Comparison of ENCODE assay signal across 16 cellular contexts in the genomic region with DNA sequence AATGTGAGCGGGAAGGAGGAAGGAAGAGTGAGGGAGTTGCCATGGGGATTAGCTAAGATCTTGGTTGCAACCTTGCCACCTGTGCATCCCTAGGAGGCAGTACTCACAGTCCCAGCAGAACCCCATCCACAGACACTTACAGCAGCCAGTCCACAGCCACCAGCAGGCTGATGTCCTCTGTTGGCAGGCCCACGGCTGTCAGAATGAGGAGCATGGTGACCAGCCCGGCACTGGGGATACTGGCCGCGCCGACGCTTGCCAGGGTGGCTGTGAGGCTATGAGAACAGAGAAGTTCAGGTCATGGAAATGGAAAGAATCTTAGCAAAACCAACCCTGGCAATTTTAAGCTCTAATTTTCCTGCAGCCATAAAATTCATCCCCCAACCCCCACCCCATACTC.
A peak's percentile ranks its signal among the peaks of the same experiment; 100 is the strongest.
DNase-seq lines count a peak whose midpoint lies in the region; ATAC-seq and TF ChIP-seq lines count a peak whose summit lies in the region.
"Had no signal": no experiment of that assay in that cellular context is flagged by ENCODE, and none has a peak within 500 bp of the region (broad histone marks: within the 10 kb centered on the region; RNA-seq: fewer than 3 reads in every experiment).

No MANE protein-coding gene starts in this region.

- H3K27me3 Mint-ChIP-seq in dendritic cell treated with granulocyte-macrophage colony-stimulating factor and Interleukin-4, amounts not matched to agents 40 ng/mL and 50 ng/mL, for 4 days: no peaks in the 10 kb centered on the region
- H3K27me3 Mint-ChIP-seq: CD8-positive, alpha-beta memory T cell had no signal

- H3K4me3 ChIP-seq in ascending aorta: no peak overlapping the region
- H3K4me3 ChIP-seq in sigmoid colon: no peak overlapping the region
- H3K4me3 ChIP-seq in thyroid gland (replicated peaks in 1 of 3): no peak overlapping the region
- H3K4me3 ChIP-seq: MG63 had no signal

- TF ChIP-seq POLR2A in sigmoid colon (IDR thresholded peaks at IDR 0.05): no peak
- no peak for TF ChIP-seq POLR2A in thyroid gland (IDR thresholded peaks at IDR 0.05)

- no peak for TF ChIP-seq CTCF in ascending aorta (IDR thresholded peaks at IDR 0.05)
- TF ChIP-seq CTCF in sigmoid colon (IDR thresholded peaks at IDR 0.05): no peak
- no peak for TF ChIP-seq CTCF in thyroid gland (IDR thresholded peaks at IDR 0.05)

- H3K9me3 ChIP-seq in ascending aorta (no peaks in the 10 kb centered on the region), sigmoid colon (no peaks in the 10 kb centered on the region), thyroid gland (no peaks in the 10 kb centered on the region)
- H3K9me3 ChIP-seq: MG63 had no signal

- H3K27me3 ChIP-seq in ascending aorta (no peaks in the 10 kb centered on the region), sigmoid colon (no peaks in the 10 kb centered on the region), thyroid gland (no peaks in the 10 kb centered on the region)
- H3K27me3 ChIP-seq: MG63 had no signal

- intact Hi-C loops in ascending aorta (cut with DNase I) (loop anchor here (5.0 kb wide), 1 partner anchor 82 kb away; no protein-coding TSS in a partner anchor), sigmoid colon (cut with DNase I) (no loop called here), thyroid gland (cut with DNase I) (no loop called here)
- intact Hi-C loops in dendritic cell treated with granulocyte-macrophage colony-stimulating factor and Interleukin-4, amounts not matched to agents 40 ng/mL and 50 ng/mL, for 4 days (cut with micrococcal nuclease): no loop called here

- 94 to 96% methylated on average over 7 of the region's 7 CpGs for WGBS in sigmoid colon, 2 donors
- 92 to 97% methylated on average over 7 of the region's 7 CpGs for WGBS in thyroid gland, 2 donors

- no peaks in the 10 kb centered on the region for H3K9me3 Mint-ChIP-seq in dendritic cell treated with granulocyte-macrophage colony-stimulating factor and Interleukin-4, amounts not matched to agents 40 ng/mL and 50 ng/mL, for 4 days
- H3K9me3 Mint-ChIP-seq: CD8-positive, alpha-beta memory T cell; HFFc6 had no signal

- H3K27ac Mint-ChIP-seq in dendritic cell treated with granulocyte-macrophage colony-stimulating factor and Interleukin-4, amounts not matched to agents 40 ng/mL and 50 ng/mL, for 4 days: peak overlapping the region; percentile 49
- H3K27ac Mint-ChIP-seq: HFFc6 had no signal

- H3K4me3 Mint-ChIP-seq in dendritic cell treated with granulocyte-macrophage colony-stimulating factor and Interleukin-4, amounts not matched to agents 40 ng/mL and 50 ng/mL, for 4 days: no peak overlapping the region
- H3K4me3 Mint-ChIP-seq: CD8-positive, alpha-beta memory T cell; HFFc6 had no signal

- H3K36me3 Mint-ChIP-seq in dendritic cell treated with granulocyte-macrophage colony-stimulating factor and Interleukin-4, amounts not matched to agents 40 ng/mL and 50 ng/mL, for 4 days (ENCODE audit: low read depth): no peaks in the 10 kb centered on the region

- H3K36me3 ChIP-seq in ascending aorta: no peaks in the 10 kb centered on the region
- H3K36me3 ChIP-seq in sigmoid colon: no peaks in the 10 kb centered on the region
- H3K36me3 ChIP-seq in thyroid gland: no peaks in the 10 kb centered on the region
- H3K36me3 ChIP-seq: MG63 had no signal

- DNase-seq in ascending aorta (ENCODE audit: low spot score in 2 of 2) (no peak), sigmoid colon (no peak), thyroid gland (no peak), NCI-H1436 (lab: John Stamatoyannopoulos, UW) (no peak), NCI-H345 treated with DMSO at 0.1 percent for 48 hours (lab: John Stamatoyannopoulos, UW; ENCODE audit: unreplicated experiment) (no peak)
- DNase-seq: CD8-positive, alpha-beta memory T cell; HFFc6; MG63; NCI-H1092 treated with DMSO at 0.1 percent for 48 hours; NCI-H1930; NCI-H2171 treated with DMSO at 0.1 percent for 48 hours; NCI-H510A treated with DMSO at 0.1 percent for 48 hours; SHP77 had no signal

- ATAC-seq in HG02852 (IDR thresholded peaks at IDR 0.05; ENCODE audit: unreplicated experiment): no peak
- ATAC-seq: Panc1 had no signal

- H3K27ac ChIP-seq in ascending aorta: peak overlapping the region; percentile 71 to 81
- H3K27ac ChIP-seq in sigmoid colon: peak overlapping the region in 3 of 4 donors; percentile 33 to 50 (median 39)
- H3K27ac ChIP-seq in thyroid gland: peak overlapping the region in 2 of 3 donors; percentile 24 to 46

- peaks cover 45% of the 10 kb centered on the region for H3K4me1 Mint-ChIP-seq in dendritic cell treated with granulocyte-macrophage colony-stimulating factor and Interleukin-4, amounts not matched to agents 40 ng/mL and 50 ng/mL, for 4 days (ENCODE audit: low read depth)

- H3K4me1 ChIP-seq in ascending aorta (peaks cover 8 to 32% of the 10 kb centered on the region in 2 donors), sigmoid colon (peaks cover 0 to 17% (median 14%) of the 10 kb centered on the region in 4 donors), thyroid gland (peaks cover 11 to 27% of the 10 kb centered on the region in 2 donors)

- no peak for TF ChIP-seq EP300 in sigmoid colon (IDR thresholded peaks at IDR 0.05)
